17 cellular contexts compared by ENCODE assay signal in genomic region chr1:116131170-116131569, GRCh38. TPM values are rescaled to one million over a fixed set of nuclear protein-coding genes. Genes with fewer than 3 reads are reported as not detected.
"Had no signal": no experiment of that assay in that cellular context is flagged by ENCODE, and none has a peak within 500 bp of the region (broad histone marks: within the 10 kb centered on the region; RNA-seq: fewer than 3 reads in every experiment).

No MANE protein-coding gene starts in this region.

- H3K27ac ChIP-seq: HL-60 had no signal

- H3K9ac ChIP-seq: SK-N-SH had no signal

- H3K9me3 ChIP-seq: SK-N-SH had no signal

- DNase-seq: NCI-H1048, NCI-H1417 treated with DMSO at 0.1 percent for 48 hours, NCI-H146, NCI-H1694 treated with DMSO at 0.1 percent for 48 hours, NCI-H1930, NCI-H2081, NCI-H2107, NCI-H526 treated with DMSO at 0.1 percent for 48 hours, NCI-H774, RPMI8226, SHP77, SK-N-SH, SW 1271 had no signal

RNA-seq across cellular contexts. Expression of gene MAB21L3, which starts 20.0 kb away (rescaled TPM):
- total RNA-seq: NCI-H460, SK-MEL-5 had no signal
- polyA plus RNA-seq: IgD-negative memory B cell, SK-N-SH had no signal
